Comparison of ENCODE assay signal across 34 cellular contexts in genomic region chr6:91477688-91478087, GRCh38.
A peak's percentile ranks its signal among the peaks of the same experiment; 100 is the strongest.
DNase-seq lines count a peak whose midpoint lies in the region; ATAC-seq, FAIRE-seq and TF ChIP-seq lines count a peak whose summit lies in the region.
"Had no signal": no experiment of that assay in that cellular context is flagged by ENCODE, and none has a peak within 500 bp of the region (broad histone marks: within the 10 kb centered on the region; RNA-seq: fewer than 3 reads in every experiment).

No MANE protein-coding gene starts in this region.

- peaks cover 8% of the 10 kb centered on the region for H3K9me3 Mint-ChIP-seq in stimulated activated naive CD8-positive, alpha-beta T cell treated with anti-CD3 and anti-CD28 coated beads, Interleukin-15, Interleukin-2, amounts not matched to agents 100 ng/mL and 50 ng/mL, for 24 hours
- H3K9me3 Mint-ChIP-seq in stimulated activated naive CD8-positive, alpha-beta T cell treated with anti-CD3 and anti-CD28 coated beads, Interleukin-15, amount 100 ng/mL, for 72 hours = peaks cover 0 to 4% of the 10 kb centered on the region in 2 donors
- H3K9me3 Mint-ChIP-seq in Calu3 (ENCODE audit: low read depth, unreplicated experiment) = no peaks in the 10 kb centered on the region
- H3K9me3 Mint-ChIP-seq: CD4-positive, alpha-beta T cell had no signal

- no peaks in the 10 kb centered on the region for H3K4me1 Mint-ChIP-seq in stimulated activated naive CD8-positive, alpha-beta T cell treated with anti-CD3 and anti-CD28 coated beads, Interleukin-15, Interleukin-2, amounts not matched to agents 100 ng/mL and 50 ng/mL, for 24 hours (ENCODE audit: low read depth)
- no peaks in the 10 kb centered on the region for H3K4me1 Mint-ChIP-seq in stimulated activated naive CD8-positive, alpha-beta T cell treated with anti-CD3 and anti-CD28 coated beads, Interleukin-15, amount 100 ng/mL, for 72 hours
- H3K4me1 Mint-ChIP-seq in Calu3 (ENCODE audit: low read depth, unreplicated experiment) = peaks cover 20% of the 10 kb centered on the region
- H3K4me1 Mint-ChIP-seq: B cell; CD4-positive, alpha-beta memory T cell; CD4-positive, CD25-positive, alpha-beta regulatory T cell; CD8-positive, alpha-beta memory T cell had no signal

- SMC1A ChIA-PET in GM12878 (lab: Charles Lee; ENCODE audit: uncharacterized antibody, unreplicated experiment) = interaction anchor here (0.9 to 9.6 kb wide), 6 partner anchors 7 to 90 kb away, joined by 3 to 131 read pairs (median 16); no protein-coding TSS in a partner anchor

- peak overlapping the region; percentile 41 for H3K27ac Mint-ChIP-seq in stimulated activated naive CD8-positive, alpha-beta T cell treated with anti-CD3 and anti-CD28 coated beads, Interleukin-15, Interleukin-2, amounts not matched to agents 100 ng/mL and 50 ng/mL, for 24 hours
- H3K27ac Mint-ChIP-seq in stimulated activated naive CD8-positive, alpha-beta T cell treated with anti-CD3 and anti-CD28 coated beads, Interleukin-15, amount 100 ng/mL, for 72 hours = no peak overlapping the region
- peak overlapping the region; percentile 28 for H3K27ac Mint-ChIP-seq in Calu3 (ENCODE audit: unreplicated experiment)
- H3K27ac Mint-ChIP-seq: B cell; CD14-positive monocyte; CD4-positive, alpha-beta memory T cell; CD4-positive, alpha-beta T cell; CD4-positive, CD25-positive, alpha-beta regulatory T cell; CD8-positive, alpha-beta memory T cell; CD8-positive, alpha-beta T cell had no signal

- no peaks in the 10 kb centered on the region for H3K9me3 ChIP-seq in GM12878 (replicated peaks; ENCODE audit: control insufficient read depth, insufficient read depth, low read length)
- H3K9me3 ChIP-seq: A549; BE2C; BLaER1; BLaER1 treated with 17β-estradiol and CSF1 and Interleukin-3, amounts not matched to agents 10 nM and 100 nM; Caco-2 had no signal

- H3K4me2 ChIP-seq in GM12878 (ENCODE audit: control insufficient read depth, insufficient read depth) = no peak overlapping the region
- H3K4me2 ChIP-seq: A549; BLaER1; BLaER1 treated with 17β-estradiol and CSF1 and Interleukin-3, amounts not matched to agents 10 nM and 100 nM had no signal

- H3K27me3 ChIP-seq in GM12878 (replicated peaks in 1 of 2; ENCODE audit: control insufficient read depth in 2 of 2, insufficient read depth in 2 of 2, low read length in 1 of 2) = no peaks in the 10 kb centered on the region
- H3K27me3 ChIP-seq: BE2C; BLaER1; BLaER1 treated with 17β-estradiol and CSF1 and Interleukin-3, amounts not matched to agents 10 nM and 100 nM had no signal

- no peaks in the 10 kb centered on the region for H3K36me3 ChIP-seq in GM12878 (ENCODE audit: control insufficient read depth in 2 of 2, insufficient read depth in 2 of 2, low read length in 1 of 2)
- H3K36me3 ChIP-seq: BE2C; BLaER1; BLaER1 treated with 17β-estradiol and CSF1 and Interleukin-3, amounts not matched to agents 10 nM and 100 nM had no signal

- RAD21 ChIA-PET in GM12878 (lab: Charles Lee; ENCODE audit: unreplicated experiment) = interaction anchor here (1.0 to 5.3 kb wide), 4 partner anchors 7 to 36 kb away, joined by 4 to 30 read pairs (median 4); no protein-coding TSS in a partner anchor

- TF ChIP-seq CTCF in Calu3 (IDR thresholded peaks at IDR 0.05; ENCODE audit: unreplicated experiment) (no peak), GM12878 (IDR thresholded peaks at IDR 0.05 in 2 of 3, conservative IDR thresholded peaks at IDR 0.05 in 1 of 3; ENCODE audit: control insufficient read depth in 2 of 3, extremely low read depth in 1 of 3, insufficient read depth in 1 of 3, low read depth in 3 of 3, low read length in 3 of 3) (no peak), omental fat pad (IDR thresholded peaks at IDR 0.05) (no peak)

- no peaks in the 10 kb centered on the region for H3K27me3 Mint-ChIP-seq in stimulated activated naive CD8-positive, alpha-beta T cell treated with anti-CD3 and anti-CD28 coated beads, Interleukin-15, Interleukin-2, amounts not matched to agents 100 ng/mL and 50 ng/mL, for 24 hours
- H3K27me3 Mint-ChIP-seq in stimulated activated naive CD8-positive, alpha-beta T cell treated with anti-CD3 and anti-CD28 coated beads, Interleukin-15, amount 100 ng/mL, for 72 hours = no peaks in the 10 kb centered on the region
- H3K27me3 Mint-ChIP-seq in Calu3 (ENCODE audit: unreplicated experiment) = no peaks in the 10 kb centered on the region
- H3K27me3 Mint-ChIP-seq: B cell; CD4-positive, alpha-beta memory T cell; CD4-positive, alpha-beta T cell; CD4-positive, CD25-positive, alpha-beta regulatory T cell had no signal

- H3K4me1 ChIP-seq in GM12878 (ENCODE audit: control insufficient read depth, insufficient read depth, low read length) = peaks cover 13% of the 10 kb centered on the region
- H3K4me1 ChIP-seq: A549; BLaER1; BLaER1 treated with 17β-estradiol and CSF1 and Interleukin-3, amounts not matched to agents 10 nM and 100 nM; Caco-2 had no signal

- 97% methylated on average over 6 of the region's 6 CpGs for WGBS in GM12878 (ENCODE audit: insufficient coverage, insufficient replicate concordance, low lambda C conversion rate, missing lambda C conversion rate)

- H3K4me3 Mint-ChIP-seq in stimulated activated naive CD8-positive, alpha-beta T cell treated with anti-CD3 and anti-CD28 coated beads, Interleukin-15, Interleukin-2, amounts not matched to agents 100 ng/mL and 50 ng/mL, for 24 hours = no peak overlapping the region
- no peak overlapping the region for H3K4me3 Mint-ChIP-seq in stimulated activated naive CD8-positive, alpha-beta T cell treated with anti-CD3 and anti-CD28 coated beads, Interleukin-15, amount 100 ng/mL, for 72 hours
- no peak overlapping the region for H3K4me3 Mint-ChIP-seq in Calu3 (ENCODE audit: low read depth, unreplicated experiment)
- H3K4me3 Mint-ChIP-seq: B cell; CD14-positive monocyte; CD4-positive, alpha-beta memory T cell; CD4-positive, alpha-beta T cell; CD4-positive, CD25-positive, alpha-beta regulatory T cell; CD8-positive, alpha-beta memory T cell; CD8-positive, alpha-beta T cell had no signal

- no peaks in the 10 kb centered on the region for H4K20me1 ChIP-seq in GM12878 (ENCODE audit: control insufficient read depth, insufficient read depth)
- H4K20me1 ChIP-seq: BLaER1; BLaER1 treated with 17β-estradiol and CSF1 and Interleukin-3, amounts not matched to agents 10 nM and 100 nM had no signal

- POLR2A ChIA-PET in GM12878 (lab: Charles Lee) = interaction anchor here (0.7 kb wide), 1 partner anchor 45 kb away, joined by 4 read pairs; no protein-coding TSS in a partner anchor

- no peak for ATAC-seq in stimulated activated naive CD8-positive, alpha-beta T cell treated with anti-CD3 and anti-CD28 coated beads, Interleukin-15, amount 100 ng/mL, for 72 hours
- no peak for ATAC-seq in GM12878
- no peak for ATAC-seq in omental fat pad (ENCODE audit: low FRiP score)
- ATAC-seq: A549; CD8-positive, alpha-beta T cell had no signal

- no TSS peak for BruUV-seq in Calu3 (replicated peaks; lab: Mats Ljungman, UMichigan)
- BruUV-seq in GM12878 (replicated peaks; lab: Mats Ljungman, UMichigan) = no TSS peak

- no peaks in the 10 kb centered on the region for H3K79me2 ChIP-seq in GM12878 (ENCODE audit: control insufficient read depth, insufficient read depth, low read length)

- H3K9ac ChIP-seq in GM12878 (ENCODE audit: control insufficient read depth, insufficient read depth, low read length) = no peak overlapping the region
- H3K9ac ChIP-seq: BLaER1; BLaER1 treated with 17β-estradiol and CSF1 and Interleukin-3, amounts not matched to agents 10 nM and 100 nM had no signal

- no peak overlapping the region for H3K4me3 ChIP-seq in GM12878
- H3K4me3 ChIP-seq: A549; BLaER1; BLaER1 treated with 17β-estradiol and CSF1 and Interleukin-3, amounts not matched to agents 10 nM and 100 nM had no signal

- no peak for FAIRE-seq in GM12878 (lab: Jason Lieb, UNC)
- FAIRE-seq: A204.1, A549, D721Med had no signal

- TF ChIP-seq EP300 in GM12878 (IDR thresholded peaks at IDR 0.05; ENCODE audit: borderline replicate concordance in 1 of 2, control insufficient read depth in 1 of 2, low read depth in 2 of 2, low read length in 2 of 2) = no peak

- in situ Hi-C loops in GM12878 (cut with MboI) = no loop called here

- CTCF ChIA-PET in Calu3 (lab: Charles Lee) (no interaction called here), GM12878 (lab: Yijun Ruan, JAX) (no interaction called here)

- H3K36me3 Mint-ChIP-seq in stimulated activated naive CD8-positive, alpha-beta T cell treated with anti-CD3 and anti-CD28 coated beads, Interleukin-15, Interleukin-2, amounts not matched to agents 100 ng/mL and 50 ng/mL, for 24 hours (ENCODE audit: low read depth) = no peaks in the 10 kb centered on the region
- no peaks in the 10 kb centered on the region for H3K36me3 Mint-ChIP-seq in Calu3 (ENCODE audit: insufficient read depth, unreplicated experiment)
- H3K36me3 Mint-ChIP-seq: CD14-positive monocyte; CD4-positive, alpha-beta memory T cell; CD4-positive, CD25-positive, alpha-beta regulatory T cell; CD8-positive, alpha-beta memory T cell; CD8-positive, alpha-beta T cell had no signal

- TF ChIP-seq POLR2A in GM12878 (IDR thresholded peaks at IDR 0.05; ENCODE audit: low read depth, low read length) = no peak

- DNase-seq in stimulated activated naive CD8-positive, alpha-beta T cell treated with anti-CD3 and anti-CD28 coated beads, Interleukin-15, amount 100 ng/mL, for 72 hours = no peak
- DNase-seq in Calu3 = no peak
- DNase-seq in GM12878 (ENCODE audit: low read depth, low spot score) = no peak
- DNase-seq in NCI-H2171 (lab: John Stamatoyannopoulos, UW) = no peak
- DNase-seq in omental fat pad (ENCODE audit: low spot score) = no peak
- DNase-seq: 8988T; ACHN; AML-193; BE2C; C1 segment of cervical spinal cord; Caco-2; CD4-positive, alpha-beta memory T cell; CD4-positive, alpha-beta T cell; CD4-positive, CD25-positive, alpha-beta regulatory T cell; CD8-positive, alpha-beta memory T cell; CD8-positive, alpha-beta T cell; COR-L47; DMS 273 treated with DMSO at 0.1 percent for 48 hours; DMS153; DMS53; DMS79; DMS79 treated with DMSO at 0.1 percent for 48 hours; DND-41; EL had no signal

- TF ChIP-seq RAD21 in GM12878 (IDR thresholded peaks at IDR 0.05; ENCODE audit: insufficient read depth, low read depth, low read length) = no peak

- intact Hi-C loops in Calu3 (cut with micrococcal nuclease; ENCODE audit: unreplicated experiment) = no loop called here
- intact Hi-C loops in GM12878 (cut with micrococcal nuclease; ENCODE audit: unreplicated experiment) = no loop called here

- no peak overlapping the region for H3K27ac ChIP-seq in GM12878 (ENCODE audit: control insufficient read depth, insufficient read depth)
- H3K27ac ChIP-seq: 22Rv1; A549; BLaER1; BLaER1 treated with 17β-estradiol and CSF1 and Interleukin-3, amounts not matched to agents 10 nM and 100 nM; C4-2B had no signal

- no peak overlapping the region for H2AFZ ChIP-seq in GM12878 (ENCODE audit: control insufficient read depth, low read depth, low read length)

Comparison
In these comparisons a context has a peak if more than half of its experiments do, and no peak if none do; other contexts are left out.
1. H3K27ac Mint-ChIP-seq: peak in stimulated activated naive CD8-positive, alpha-beta T cell treated with anti-CD3 and anti-CD28 coated beads, Interleukin-15, Interleukin-2, amounts not matched to agents 100 ng/mL and 50 ng/mL, for 24 hours (single experiment) and Calu3 (single experiment); none in stimulated activated naive CD8-positive, alpha-beta T cell treated with anti-CD3 and anti-CD28 coated beads, Interleukin-15, amount 100 ng/mL, for 72 hours (0 of 2).